ENCODE assay signal across 9 cellular contexts in the genomic region with DNA sequence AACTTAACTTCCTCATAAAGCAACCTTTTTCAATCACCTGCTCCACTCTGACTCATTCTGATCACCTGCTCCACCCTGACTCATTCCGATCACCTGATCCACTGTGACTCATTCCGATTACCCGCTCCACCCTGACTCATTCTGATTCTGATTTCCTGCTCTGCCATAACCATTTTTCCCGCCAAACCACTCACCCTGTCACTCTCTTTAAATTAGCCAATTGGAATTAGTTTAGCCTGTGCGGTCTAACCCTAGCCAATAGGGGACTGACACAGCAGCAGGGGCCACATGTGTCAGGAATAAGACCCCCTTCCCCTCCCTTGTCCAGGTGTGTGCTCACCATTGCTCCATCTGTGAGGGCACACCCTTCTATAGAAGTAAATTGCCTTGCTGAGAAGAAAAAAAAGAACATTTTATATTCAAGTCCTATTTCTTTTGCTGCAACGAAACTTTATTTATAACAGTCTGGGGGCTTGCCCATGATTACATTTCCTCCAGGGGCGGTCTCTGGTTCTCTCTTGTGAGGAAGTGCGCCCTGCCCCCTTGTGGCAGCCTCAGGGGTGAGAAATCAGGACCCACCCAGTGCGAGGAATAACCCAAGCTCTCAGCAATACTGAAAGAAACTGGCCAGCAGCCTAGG. TPM values are rescaled to one million over a fixed set of nuclear protein-coding genes. Genes with fewer than 3 reads are reported as not detected.
DNase-seq lines count a peak whose midpoint lies in the region; ATAC-seq and TF ChIP-seq lines count a peak whose summit lies in the region.
"Not testable (repeated sequence)": the region's sequence is repeated elsewhere in the genome, so short reads cannot be mapped to it uniquely, and the experiment has no call there.
"Had no signal": no experiment of that assay in that cellular context is flagged by ENCODE, and none has a peak within 500 bp of the region (broad histone marks: within the 10 kb centered on the region; RNA-seq: fewer than 3 reads in every experiment).

No MANE protein-coding gene starts in this region.

- H3K27ac ChIP-seq in OCI-LY3 (ENCODE audit: low read length) (peak overlapping the region; percentile 96), esophagus squamous epithelium (peak overlapping the region in 3 of 4 donors; percentile 66 to 77 (median 75))
- not testable (repeated sequence) for H3K27ac ChIP-seq in neural cell (ENCODE audit: low read length)

- TF ChIP-seq EP300 in neural cell (conservative IDR thresholded peaks at IDR 0.05; ENCODE audit: poor library complexity, severe bottlenecking), result not testable (repeated sequence)

- H2AFZ ChIP-seq in OCI-LY3 (ENCODE audit: low read depth, low read length); neural cell (ENCODE audit: low read depth, low read length): not testable (repeated sequence)

- H3K4me1 ChIP-seq in OCI-LY3 (ENCODE audit: low read length), result peaks cover 21% of the 10 kb centered on the region
- peaks cover 0 to 28% (median 0%) of the 10 kb centered on the region in 3 donors for H3K4me1 ChIP-seq in esophagus squamous epithelium

- not testable (repeated sequence) for H3K27ac Mint-ChIP-seq in HFFc6
- peak overlapping the region; percentile 64 for H3K27ac Mint-ChIP-seq in activated CD4-positive, alpha-beta memory T cell treated with anti-CD3 and anti-CD28 coated beads for 36 hours

- H3K9me3 Mint-ChIP-seq in HFFc6, result peaks cover 22% of the 10 kb centered on the region
- H3K9me3 Mint-ChIP-seq in activated CD4-positive, alpha-beta memory T cell treated with anti-CD3 and anti-CD28 coated beads for 36 hours, result peaks cover 25% of the 10 kb centered on the region

- not testable (repeated sequence) for H3K27me3 ChIP-seq in OCI-LY3 (ENCODE audit: low read depth, low read length); esophagus squamous epithelium; neural cell (ENCODE audit: insufficient read depth, low read depth, low read length)

- H3K4me1 Mint-ChIP-seq in HFFc6 (ENCODE audit: low read depth), result peaks cover 40% of the 10 kb centered on the region
- H3K4me1 Mint-ChIP-seq in activated CD4-positive, alpha-beta memory T cell treated with anti-CD3 and anti-CD28 coated beads for 36 hours (ENCODE audit: low read depth), result not testable (repeated sequence)

- H3K27me3 Mint-ChIP-seq in HFFc6 (ENCODE audit: insufficient read depth), result peaks cover 21% of the 10 kb centered on the region
- not testable (repeated sequence) for H3K27me3 Mint-ChIP-seq in activated CD4-positive, alpha-beta memory T cell treated with anti-CD3 and anti-CD28 coated beads for 36 hours

- TF ChIP-seq CTCF in HFFc6 (IDR thresholded peaks at IDR 0.05) (peak; percentile 40; the same call in 1 of the 2 replicates), OCI-LY3 (IDR thresholded peaks at IDR 0.05; ENCODE audit: low read depth, low read length) (peak; percentile 16; the same call in 1 of the 2 replicates), neural cell (IDR thresholded peaks at IDR 0.05; ENCODE audit: poor library complexity, severe bottlenecking) (peak; percentile 62)
- not testable (repeated sequence) for TF ChIP-seq CTCF in esophagus squamous epithelium (IDR thresholded peaks at IDR 0.05)

- peaks cover 13% of the 10 kb centered on the region for H3K36me3 Mint-ChIP-seq in HFFc6 (ENCODE audit: low read depth)
- H3K36me3 Mint-ChIP-seq in activated CD4-positive, alpha-beta memory T cell treated with anti-CD3 and anti-CD28 coated beads for 36 hours, result peaks cover 11% of the 10 kb centered on the region

- not testable (repeated sequence) for TF ChIP-seq POLR2A in esophagus squamous epithelium (IDR thresholded peaks at IDR 0.05)

- intact Hi-C loops in activated CD4-positive, alpha-beta memory T cell treated with anti-CD3 and anti-CD28 coated beads for 36 hours (cut with micrococcal nuclease); esophagus squamous epithelium (cut with DNase I): not testable (repeated sequence)

- peaks cover 34% of the 10 kb centered on the region for H3K36me3 ChIP-seq in OCI-LY3 (replicated peaks; ENCODE audit: low read depth, low read length)
- H3K36me3 ChIP-seq in esophagus squamous epithelium; neural cell (ENCODE audit: insufficient read depth, low read length): not testable (repeated sequence)

- DNase-seq in DMS 273 (lab: John Stamatoyannopoulos, UW; ENCODE audit: unreplicated experiment) (peak; percentile 41), HFFc6 (peak; percentile 26), astrocyte of the hippocampus (ENCODE audit: low read depth, low spot score) (peak; percentile 56)
- peak; percentile 72 for DNase-seq in activated CD4-positive, alpha-beta memory T cell treated with anti-CD3 and anti-CD28 coated beads for 36 hours
- DNase-seq in esophagus squamous epithelium (lab: John Stamatoyannopoulos, UW), result not testable (repeated sequence)
- DNase-seq in stimulated activated naive CD8-positive, alpha-beta T cell treated with anti-CD3 and anti-CD28 coated beads, Interleukin-15, Interleukin-2, amounts not matched to agents 100 U/mL and 50 U/mL, for 24 hours, result peak; percentile 34

- H3K9ac ChIP-seq in OCI-LY3 (ENCODE audit: low read length), result peak overlapping the region; percentile 22; the same call in 1 of the 2 replicates
- H3K9ac ChIP-seq in neural cell (ENCODE audit: low read length), result not testable (repeated sequence)

- H3F3A ChIP-seq in neural cell (ENCODE audit: insufficient read depth, low read length, poor library complexity, severe bottlenecking), result not testable (repeated sequence)

- H3K4me3 ChIP-seq in OCI-LY3 (ENCODE audit: low read length), result 0 out of 2 replicates have a peak overlapping the region, but pooled peaks have one; percentile 18
- H3K4me3 ChIP-seq in esophagus squamous epithelium; neural cell (ENCODE audit: low read length): not testable (repeated sequence)

- H3K9me2 ChIP-seq in neural cell (ENCODE audit: insufficient read depth, low read length), result not testable (repeated sequence)

- H3K79me2 ChIP-seq in OCI-LY3 (ENCODE audit: low read length); neural cell (replicated peaks; ENCODE audit: insufficient read depth, low read length): not testable (repeated sequence)

- H3K9me3 ChIP-seq in OCI-LY3 (ENCODE audit: insufficient read depth, low read length) (peaks cover 57% of the 10 kb centered on the region), esophagus squamous epithelium (peaks cover 0 to 20% (median 14%) of the 10 kb centered on the region in 3 donors)
- not testable (repeated sequence) for H3K9me3 ChIP-seq in neural cell (ENCODE audit: low read length)

- H3K4me3 Mint-ChIP-seq in HFFc6; activated CD4-positive, alpha-beta memory T cell treated with anti-CD3 and anti-CD28 coated beads for 36 hours: not testable (repeated sequence)

- POLR2A ChIA-PET in activated CD4-positive, alpha-beta memory T cell treated with anti-CD3 and anti-CD28 coated beads for 36 hours (lab: Charles Lee), result not testable (repeated sequence)

- H4K20me1 ChIP-seq in OCI-LY3 (ENCODE audit: insufficient read depth, low read length); neural cell (ENCODE audit: insufficient read depth): not testable (repeated sequence)

- TF ChIP-seq RAD21 in neural cell (conservative IDR thresholded peaks at IDR 0.05), result peak; percentile 64

- peak; percentile 61 for ATAC-seq in stimulated activated naive CD8-positive, alpha-beta T cell treated with anti-CD3 and anti-CD28 coated beads, Interleukin-15, Interleukin-2, amounts not matched to agents 100 U/mL and 50 U/mL, for 24 hours

- CTCF ChIA-PET in activated CD4-positive, alpha-beta memory T cell treated with anti-CD3 and anti-CD28 coated beads for 36 hours (lab: Charles Lee), result not testable (repeated sequence)

- WGBS in esophagus squamous epithelium, 2 donors, result 59 to 60% methylated on average over 8 to 9 of the region's 9 CpGs

- H3K4me2 ChIP-seq in OCI-LY3 (ENCODE audit: low read length), result peak overlapping the region; percentile 28; the same call in 1 of the 2 replicates
- not testable (repeated sequence) for H3K4me2 ChIP-seq in neural cell (ENCODE audit: low read length)

TF ChIP-seq in neural cell, 6 proteins besides CTCF, POLR2A, EP300 and RAD21:
- peak; percentile 71 for TF ChIP-seq SMC3 (conservative IDR thresholded peaks at IDR 0.05; ENCODE audit: poor library complexity)
TF ChIP-seq in neural cell: peak in this region for 1; not testable (repeated sequence) for 5.

RNA-seq across cellular contexts. Expression of gene KBTBD12, which starts 24.3 kb away (rescaled TPM):
- total RNA-seq in HFFc6 (2021; fragmentation: NEBNext Ultra II Directional; extraction: Animal tissue kit (Norgen Biotek cat#: 25700)), result not detected
- total RNA-seq in activated CD4-positive, alpha-beta memory T cell treated with anti-CD3 and anti-CD28 coated beads for 36 hours, result not detected
- total RNA-seq in esophagus squamous epithelium, result under 1 TPM in 2 of 4 donors, not detected in 2; 0.38 TPM
- not detected in 2 replicates for polyA plus RNA-seq in neural cell
- polyA minus RNA-seq in neural cell, result not detected in 2 replicates
- total RNA-seq: dermis microvascular lymphatic vessel endothelial cell had no signal
